8 cellular contexts compared by ENCODE assay signal in the genomic region with DNA sequence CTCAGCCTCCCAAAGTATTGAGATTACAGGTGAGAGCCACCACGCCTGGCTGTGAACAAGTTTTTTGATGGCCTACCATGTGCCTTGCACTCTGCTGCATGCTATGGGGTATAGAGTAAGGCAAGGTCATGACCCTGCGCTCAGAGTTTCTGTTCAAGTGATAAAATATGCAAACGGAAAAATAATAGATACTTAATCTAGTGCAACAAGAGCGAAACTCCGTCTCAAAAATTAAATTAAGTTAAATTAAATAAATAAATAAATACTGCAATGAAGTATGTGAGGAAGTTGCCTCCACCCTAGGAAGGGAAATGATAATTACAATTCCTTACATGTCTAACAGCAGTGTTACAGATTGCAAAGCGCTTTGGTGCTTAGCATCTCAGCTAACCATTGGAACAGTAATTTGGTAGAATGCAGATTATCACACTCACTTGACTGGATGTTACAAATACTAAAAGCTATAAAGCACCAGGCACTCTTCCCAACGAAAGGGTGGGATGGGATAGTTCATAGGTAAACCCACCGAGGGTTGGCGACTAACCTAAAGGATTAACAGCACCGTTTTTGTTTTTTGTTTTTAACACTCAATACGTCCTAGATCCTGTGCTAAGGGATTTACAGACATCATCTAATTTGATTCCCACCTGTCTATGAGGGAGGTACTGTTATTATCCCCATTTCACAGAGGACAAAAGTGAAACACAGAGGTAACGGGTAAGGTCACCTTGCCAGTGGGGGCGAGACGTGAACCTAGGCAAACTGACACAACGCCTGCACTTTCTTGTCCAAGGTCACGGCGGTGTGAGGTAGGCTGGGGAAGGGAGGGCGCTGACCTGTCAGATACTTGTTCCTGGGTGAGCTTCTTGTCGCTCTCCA. TPM values are rescaled to one million over a fixed set of nuclear protein-coding genes. Genes with fewer than 3 reads are reported as not detected.
A peak's percentile ranks its signal among the peaks of the same experiment; 100 is the strongest.
DNase-seq lines count a peak whose midpoint lies in the region; ATAC-seq and TF ChIP-seq lines count a peak whose summit lies in the region.

No MANE protein-coding gene starts in this region.

- DNase-seq in left ventricle myocardium inferior (no peak), SHP77 treated with DMSO at 0.1 percent for 48 hours (lab: John Stamatoyannopoulos, UW) (no peak), NCI-H446 (lab: John Stamatoyannopoulos, UW) (no peak), iPS-NIHi11 (ENCODE audit: low spot score) (no peak), mesenteric fat pad (ENCODE audit: low spot score) (no peak)

- no peaks in the 10 kb centered on the region for H3K27me3 ChIP-seq in left ventricle myocardium inferior (ENCODE audit: low read depth)

- intact Hi-C loops in left ventricle myocardium inferior (cut with micrococcal nuclease): no loop called here

- peaks cover 36% of the 10 kb centered on the region for H3K4me1 ChIP-seq in left ventricle myocardium inferior

- peaks cover 31% of the 10 kb centered on the region for H3K36me3 ChIP-seq in left ventricle myocardium inferior

- ATAC-seq in GM21526 (IDR thresholded peaks at IDR 0.05; ENCODE audit: low FRiP score, unreplicated experiment): peak; percentile 6

- H3K9me3 ChIP-seq in left ventricle myocardium inferior (replicated peaks): no peaks in the 10 kb centered on the region

- H3K4me3 ChIP-seq in WI38 (ENCODE audit: low read depth, low read length): peak overlapping the region; percentile 100
- H3K4me3 ChIP-seq in left ventricle myocardium inferior: peak overlapping the region; percentile 81
- peak overlapping the region; percentile 69 to 95 (median 78) for H3K4me3 ChIP-seq in skin epidermis

- H3K27ac ChIP-seq in left ventricle myocardium inferior (replicated peaks) (peak overlapping the region; percentile 79), skin epidermis (peak overlapping the region; percentile 50 to 90 (median 82))

- TF ChIP-seq CTCF in WI38 (IDR thresholded peaks at IDR 0.05; ENCODE audit: low read depth, low read length): no peak
- TF ChIP-seq CTCF in left ventricle myocardium inferior (IDR thresholded peaks at IDR 0.05; ENCODE audit: borderline replicate concordance): no peak

RNA-seq across cellular contexts. Expression of a gene that starts 0.8 kb away (rescaled TPM):
- total RNA-seq in left ventricle myocardium inferior (0.77 TPM), mesenteric fat pad (2.8 TPM)

RNA-seq across cellular contexts. Expression of a gene that starts 38.8 kb away (rescaled TPM):
- total RNA-seq in left ventricle myocardium inferior (84.7 TPM), mesenteric fat pad (143 TPM)
